Comparison of ENCODE assay signal across 28 cellular contexts in the genomic region with DNA sequence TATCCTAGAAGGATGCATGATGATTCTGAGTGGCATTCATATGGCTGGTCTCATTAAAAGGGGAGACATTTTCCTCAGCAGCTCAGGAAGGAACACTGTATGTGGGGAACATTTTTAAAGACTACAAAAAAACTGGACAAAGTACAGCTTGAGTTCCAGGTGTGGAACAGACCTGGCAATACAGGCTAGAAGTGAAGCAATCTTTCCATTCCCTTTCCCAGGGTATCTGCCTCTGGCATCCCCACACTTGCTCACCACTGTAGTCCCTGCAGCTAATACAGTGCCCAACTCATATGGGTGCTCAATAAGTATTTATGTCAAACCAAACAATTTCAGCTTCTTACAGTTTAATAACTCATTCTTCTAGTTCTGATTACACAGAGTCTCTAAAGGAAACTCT.
"Had no signal": no experiment of that assay in that cellular context is flagged by ENCODE, and none has a peak within 500 bp of the region (broad histone marks: within the 10 kb centered on the region; RNA-seq: fewer than 3 reads in every experiment).

No MANE protein-coding gene starts in this region.

- H3K27ac ChIP-seq: epithelial cell of prostate, neutrophil, right atrium auricular region, skin epidermis, spleen, testis, tibial artery had no signal

- FAIRE-seq: colon had no signal

- DNase-seq: effector CD8-positive, alpha-beta T cell; endodermal cell; foreskin fibroblast; gastrocnemius medialis; head of caudate nucleus; hypothalamus; immature natural killer cell; islet precursor cell; kidney glomerular epithelial cell; left colon; mesenchymal stem cell; mucosa of descending colon; naive B cell; spleen; stimulated activated CD4-positive, alpha-beta T cell treated with anti-CD3 and anti-CD28 coated beads, Interleukin-4, amount 100 ng/mL, for 4 hours; stimulated activated naive CD8-positive, alpha-beta T cell treated with anti-CD3 and anti-CD28 coated beads, Interleukin-15, Interleukin-2, amounts not matched to agents 100 U/mL and 50 U/mL, for 24 hours; substantia nigra; testis; tibial artery had no signal

- ATAC-seq: esophagus mucosa; gastrocnemius medialis; left colon; mucosa of descending colon; natural killer cell treated with Interleukin-12 subunit alpha and Interleukin-12 subunit beta and Interleukin-15 and Interleukin-18, amount 100 ng/mL, for 72 hours; stimulated activated memory B cell treated with anti-CD40 and anti-IgM and Interleukin-4, amounts not matched to agents 10 μg/mL and 1 μg/mL and 100 μg/mL, for 72 hours; stimulated activated naive CD8-positive, alpha-beta T cell treated with anti-CD3 and anti-CD28 coated beads, Interleukin-15, Interleukin-2, amounts not matched to agents 100 U/mL and 50 U/mL, for 24 hours had no signal

- H3K27me3 ChIP-seq: gastrocnemius medialis, neutrophil, right atrium auricular region, spleen, testis, tibial artery had no signal

- H3K36me3 ChIP-seq: prostate gland had no signal

- H3K4me3 ChIP-seq: gastrocnemius medialis, mucosa of descending colon, prostate gland, right atrium auricular region, skin epidermis, spleen, testis, tibial artery had no signal

- H3K9me3 ChIP-seq: gastrocnemius medialis, mucosa of descending colon, neutrophil, prostate gland, right atrium auricular region, spleen, testis, tibial artery had no signal

- H3K4me1 ChIP-seq: prostate gland had no signal
